ENCODE assay signal across 20 cellular contexts in the genomic region with DNA sequence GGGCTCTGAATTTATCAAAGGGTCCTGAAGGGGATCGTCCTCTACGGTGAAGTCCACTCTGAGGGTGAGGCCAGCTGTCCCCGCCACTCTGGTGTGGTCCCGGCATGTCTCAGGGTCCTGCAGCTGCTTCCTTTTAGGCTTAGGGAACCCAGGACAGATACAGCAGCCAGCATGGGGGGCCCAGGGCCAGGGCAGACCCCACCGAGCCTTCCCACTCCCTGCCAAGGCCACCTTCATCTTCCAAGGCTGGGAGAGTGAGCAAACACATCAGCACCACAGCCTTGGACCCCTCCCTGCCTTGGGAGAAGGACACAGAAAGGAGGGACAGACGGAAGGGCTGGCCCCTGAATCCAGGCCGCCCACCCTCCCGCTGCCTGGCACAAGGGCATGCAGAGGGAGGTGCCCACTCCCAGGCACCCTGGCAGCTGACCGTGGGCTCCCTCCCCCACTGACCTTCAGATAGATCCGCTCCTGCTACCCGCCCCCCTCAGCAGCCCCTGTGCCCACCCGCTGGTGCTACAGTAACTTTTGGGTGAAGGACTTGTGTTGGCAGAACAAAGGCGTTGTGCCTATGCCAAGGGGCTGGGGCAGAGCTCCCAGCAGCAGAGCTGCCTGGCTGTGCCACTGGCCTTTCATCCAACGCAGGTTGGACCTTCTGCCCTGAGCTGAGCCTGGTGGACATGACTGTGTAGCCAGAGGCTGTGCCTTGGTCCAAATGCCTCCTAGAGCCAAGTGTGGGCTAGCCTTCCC. TPM values are rescaled to one million over a fixed set of nuclear protein-coding genes. Genes with fewer than 3 reads are reported as not detected.
A peak's percentile ranks its signal among the peaks of the same experiment; 100 is the strongest.
DNase-seq lines count a peak whose midpoint lies in the region; ATAC-seq, FAIRE-seq and TF ChIP-seq lines count a peak whose summit lies in the region.
"Had no signal": no experiment of that assay in that cellular context is flagged by ENCODE, and none has a peak within 500 bp of the region (broad histone marks: within the 10 kb centered on the region; RNA-seq: fewer than 3 reads in every experiment).

No MANE protein-coding gene starts in this region.

- TF ChIP-seq EP300 in H1 (IDR thresholded peaks at IDR 0.05; ENCODE audit: borderline replicate concordance in 1 of 2, low read depth in 2 of 2, low read length in 2 of 2): no peak

- peaks cover 19% of the 10 kb centered on the region for H3K4me1 Mint-ChIP-seq in stimulated activated naive CD8-positive, alpha-beta T cell treated with anti-CD3 and anti-CD28 coated beads, Interleukin-15, amount 100 ng/mL, for 72 hours
- peaks cover 22% of the 10 kb centered on the region for H3K4me1 Mint-ChIP-seq in osteocyte (ENCODE audit: unreplicated experiment)

- no peaks in the 10 kb centered on the region for H3K79me2 ChIP-seq in H1 (ENCODE audit: control insufficient read depth in 1 of 2, insufficient read depth in 2 of 2, low read length in 2 of 2)

- H3K18ac ChIP-seq in H1 (ENCODE audit: extremely low read depth, low read length): no peak overlapping the region

- no peaks in the 10 kb centered on the region for H3K36me3 Mint-ChIP-seq in osteocyte (ENCODE audit: unreplicated experiment)
- H3K36me3 Mint-ChIP-seq: activated naive CD8-positive, alpha-beta T cell; immature natural killer cell had no signal

- no peak for TF ChIP-seq CTCF in H1 (IDR thresholded peaks at IDR 0.05; ENCODE audit: control extremely low read depth in 1 of 3, insufficient read depth in 1 of 3, low read depth in 1 of 3, low read length in 3 of 3)
- TF ChIP-seq CTCF in osteocyte (IDR thresholded peaks at IDR 0.05): no peak

- H3K4ac ChIP-seq in H1 (replicated peaks; ENCODE audit: insufficient read length, low read depth, low read length): no peak overlapping the region

- H3K27ac Mint-ChIP-seq in stimulated activated naive CD8-positive, alpha-beta T cell treated with anti-CD3 and anti-CD28 coated beads, Interleukin-15, amount 100 ng/mL, for 72 hours: no peak overlapping the region
- H3K27ac Mint-ChIP-seq in osteocyte (ENCODE audit: unreplicated experiment): no peak overlapping the region
- H3K27ac Mint-ChIP-seq: activated naive CD8-positive, alpha-beta T cell; immature natural killer cell; stimulated activated naive B cell treated with anti-CD40 and anti-IgM and Interleukin-4, amounts not matched to agents 10 μg/mL and 1 μg/mL and 100 μg/mL, for 72 hours; T-helper 1 cell treated with Interleukin-12 subunit alpha and Interleukin-12 subunit beta and Interleukin-4 antibody, amounts not matched to agents 30 μg/mL and 1 μg/mL, for 36 hours had no signal

- no peak overlapping the region for H3K27ac ChIP-seq in H1 (ENCODE audit: low read depth, low read length)

- no peaks in the 10 kb centered on the region for H3K79me1 ChIP-seq in H1 (ENCODE audit: low read depth, low read length)

- no peak overlapping the region; the same call in 1 of the 2 replicates for H4K8ac ChIP-seq in H1 (ENCODE audit: extremely low read depth, insufficient read depth, low read length)

- H2BK20ac ChIP-seq in H1 (ENCODE audit: low read length): no peak overlapping the region

- H4K91ac ChIP-seq in H1 (replicated peaks; ENCODE audit: insufficient read length, low read length): no peak overlapping the region

- no peak overlapping the region for H3K4me3 ChIP-seq in H1 (ENCODE audit: extremely low read depth in 1 of 4, insufficient read depth in 2 of 4, low read depth in 3 of 4, low read length in 4 of 4)
- H3K4me3 ChIP-seq: lung had no signal

- peaks cover 0 to 25% (median 20%) of the 10 kb centered on the region in 4 experiments; a peak in 6 of 7 replicates for H3K4me1 ChIP-seq in H1 (replicated peaks in 1 of 4; ENCODE audit: control insufficient read depth in 3 of 4, insufficient read depth in 4 of 4, low read length in 3 of 4)

- H2BK120ac ChIP-seq in H1 (replicated peaks; ENCODE audit: low read depth, low read length): no peak overlapping the region

- no peak overlapping the region for H3K56ac ChIP-seq in H1 (replicated peaks; ENCODE audit: insufficient read length, low read depth, low read length)

- H2AK5ac ChIP-seq in H1 (ENCODE audit: low read depth, low read length): 0 out of 2 replicates have a peak overlapping the region, but pooled peaks have one; percentile 1

- peaks cover 8% of the 10 kb centered on the region; the same call in 1 of the 2 replicates for H3K23me2 ChIP-seq in H1 (ENCODE audit: low read depth, low read length)

- H2BK12ac ChIP-seq in H1 (ENCODE audit: low read depth, low read length): no peak overlapping the region

- H3K27me3 ChIP-seq in H1 (replicated peaks in 1 of 4; ENCODE audit: control insufficient read depth in 3 of 4, extremely low read depth in 1 of 4, insufficient read depth in 3 of 4, low read length in 3 of 4): peaks cover 30 to 54% (median 49%) of the 10 kb centered on the region in 4 experiments

- no peak overlapping the region for H3K4me3 Mint-ChIP-seq in stimulated activated naive CD8-positive, alpha-beta T cell treated with anti-CD3 and anti-CD28 coated beads, Interleukin-15, amount 100 ng/mL, for 72 hours
- H3K4me3 Mint-ChIP-seq in osteocyte (ENCODE audit: unreplicated experiment): no peak overlapping the region
- H3K4me3 Mint-ChIP-seq: activated naive CD8-positive, alpha-beta T cell; H9; immature natural killer cell; stimulated activated naive B cell treated with anti-CD40 and anti-IgM and Interleukin-4, amounts not matched to agents 10 μg/mL and 1 μg/mL and 100 μg/mL, for 72 hours; T-helper 1 cell treated with Interleukin-12 subunit alpha and Interleukin-12 subunit beta and Interleukin-4 antibody, amounts not matched to agents 30 μg/mL and 1 μg/mL, for 36 hours had no signal

- no peak overlapping the region for H3K14ac ChIP-seq in H1 (ENCODE audit: insufficient read length)

- H3K9me3 Mint-ChIP-seq in stimulated activated naive CD8-positive, alpha-beta T cell treated with anti-CD3 and anti-CD28 coated beads, Interleukin-15, amount 100 ng/mL, for 72 hours: no peaks in the 10 kb centered on the region
- no peaks in the 10 kb centered on the region for H3K9me3 Mint-ChIP-seq in osteocyte (ENCODE audit: unreplicated experiment)
- H3K9me3 Mint-ChIP-seq: immature natural killer cell; stimulated activated naive B cell treated with anti-CD40 and anti-IgM and Interleukin-4, amounts not matched to agents 10 μg/mL and 1 μg/mL and 100 μg/mL, for 72 hours; T-helper 1 cell treated with Interleukin-12 subunit alpha and Interleukin-12 subunit beta and Interleukin-4 antibody, amounts not matched to agents 30 μg/mL and 1 μg/mL, for 36 hours had no signal

- H4K20me1 ChIP-seq in H1 (replicated peaks in 1 of 2; ENCODE audit: control insufficient read depth in 1 of 2, insufficient read depth in 2 of 2, low read length in 2 of 2): peaks cover 3 to 4% of the 10 kb centered on the region in 2 experiments

- no peak for DNase-seq in stimulated activated naive CD8-positive, alpha-beta T cell treated with anti-CD3 and anti-CD28 coated beads, Interleukin-15, amount 100 ng/mL, for 72 hours
- DNase-seq in stimulated activated naive CD8-positive, alpha-beta T cell treated with anti-CD3 and anti-CD28 coated beads, Interleukin-15, Interleukin-2, amounts not matched to agents 100 U/mL and 50 U/mL, for 24 hours: no peak
- no peak for DNase-seq in H1 (ENCODE audit: low read depth in 1 of 2, low spot score in 2 of 2)
- DNase-seq in osteocyte (ENCODE audit: extremely low spot score, unreplicated experiment): peak; percentile 77
- no peak for DNase-seq in C1 segment of cervical spinal cord (lab: John Stamatoyannopoulos, UW)
- DNase-seq: H9; immature natural killer cell; KG1; SHP77 treated with DMSO at 0.1 percent for 48 hours; stimulated activated CD4-positive, alpha-beta T cell treated with anti-CD3 and anti-CD28 coated beads, Interleukin-1b, Interleukin-23, amount 100 ng/mL, for 48 hours; stimulated activated naive B cell treated with anti-CD40 and anti-IgM and Interleukin-4, amounts not matched to agents 10 μg/mL and 1 μg/mL and 100 μg/mL, for 72 hours; trophoblast cell had no signal

- no peak for TF ChIP-seq RAD21 in H1 (IDR thresholded peaks at IDR 0.05 in 1 of 2, conservative IDR thresholded peaks at IDR 0.05 in 1 of 2; ENCODE audit: low read depth in 2 of 2, low read length in 2 of 2)

- peak; percentile 2 for ATAC-seq in stimulated activated naive CD8-positive, alpha-beta T cell treated with anti-CD3 and anti-CD28 coated beads, Interleukin-15, amount 100 ng/mL, for 72 hours
- ATAC-seq in stimulated activated naive CD8-positive, alpha-beta T cell treated with anti-CD3 and anti-CD28 coated beads, Interleukin-15, Interleukin-2, amounts not matched to agents 100 U/mL and 50 U/mL, for 24 hours: no peak
- ATAC-seq in GM21576 (IDR thresholded peaks at IDR 0.05; ENCODE audit: unreplicated experiment): no peak
- ATAC-seq in GM21423 (IDR thresholded peaks at IDR 0.05; ENCODE audit: unreplicated experiment): no peak
- ATAC-seq: stimulated activated naive B cell treated with anti-CD40 and anti-IgM and Interleukin-4, amounts not matched to agents 10 μg/mL and 1 μg/mL and 100 μg/mL, for 72 hours had no signal

- H4K5ac ChIP-seq in H1 (ENCODE audit: insufficient read length, low read depth, low read length): no peak overlapping the region

- no peak overlapping the region for H3K9ac ChIP-seq in H1 (replicated peaks in 1 of 4; ENCODE audit: extremely low read depth in 1 of 4, low read depth in 3 of 4, low read length in 3 of 4)

- H3K4me2 ChIP-seq in H1 (ENCODE audit: insufficient read depth in 1 of 2, low read depth in 2 of 2, low read length in 2 of 2): no peak overlapping the region

- WGBS in H1 (ENCODE audit: extremely low coverage in 1 of 2, insufficient coverage in 1 of 2, insufficient read length in 1 of 2, insufficient replicate concordance in 2 of 2, low coverage in 1 of 2, low lambda C conversion rate in 2 of 2, missing lambda C conversion rate in 1 of 2), 2 experiments: 84% methylated on average over 12 of the region's 14 CpGs; no CpG with 5 or more reads in 1 of the 2 experiments

- no peaks in the 10 kb centered on the region; a peak in 1 of 4 replicates for H3K9me3 ChIP-seq in H1 (ENCODE audit: insufficient read depth in 2 of 2, low read depth in 1 of 2, low read length in 1 of 2)

- H3K23ac ChIP-seq in H1 (ENCODE audit: insufficient read length): no peak overlapping the region

- no peak for FAIRE-seq in H1 (lab: Jason Lieb, UNC)
- FAIRE-seq: endothelial cell of umbilical vein, GM12891, GM19239 had no signal

- H2BK15ac ChIP-seq in H1 (ENCODE audit: low read length): 0 out of 2 replicates have a peak overlapping the region, but pooled peaks have one; percentile 61

- no peak for TF ChIP-seq POLR2A in H1 (IDR thresholded peaks at IDR 0.05; ENCODE audit: control extremely low read depth in 1 of 2, low read depth in 2 of 2, low read length in 2 of 2)

- no peak overlapping the region for H2BK5ac ChIP-seq in H1 (ENCODE audit: low read depth, low read length)

- POLR2A ChIA-PET in H1 (lab: Charles Lee; ENCODE audit: partially characterized antibody): no interaction called here

- no peaks in the 10 kb centered on the region for H3K36me3 ChIP-seq in H1 (ENCODE audit: control insufficient read depth in 2 of 4, insufficient read depth in 4 of 4, low read length in 3 of 4)

- CTCF ChIA-PET in H1 (lab: Charles Lee; ENCODE audit: partially characterized antibody): interaction anchor here (0.5 to 9.5 kb wide), 6 partner anchors 10 to 1038 kb away, joined by 3 to 70 read pairs (median 5); no protein-coding TSS in a partner anchor

- H3K27me3 Mint-ChIP-seq in stimulated activated naive CD8-positive, alpha-beta T cell treated with anti-CD3 and anti-CD28 coated beads, Interleukin-15, amount 100 ng/mL, for 72 hours: peaks cover 48% of the 10 kb centered on the region
- H3K27me3 Mint-ChIP-seq in osteocyte (ENCODE audit: unreplicated experiment): peaks cover 9% of the 10 kb centered on the region

- H2AFZ ChIP-seq in H1 (ENCODE audit: low read length): no peak overlapping the region

RNA-seq across cellular contexts. Expression of gene CYP26B1, which starts 7.6 kb away (rescaled TPM):
- total RNA-seq in H1 (2021; fragmentation: NEBNext Ultra II Directional; extraction: Animal tissue kit (Norgen Biotek cat#: 25700)): 0.36 and 0.69 TPM in 2 replicates
- 0.06 and 0.19 TPM in 2 replicates for polyA plus RNA-seq in H1 (2011; rRNA removed)
- 0.34 TPM for polyA plus RNA-seq in H1 (2011; cell fraction: cytosol; rRNA removed)
- 0.53 TPM for polyA plus RNA-seq in H1 (2011; cell fraction: nucleus; rRNA removed)
- 0.08 to 0.77 TPM (median 0.23 TPM) in 4 replicates for polyA plus RNA-seq in H1 (2012, experiment 1 of 2)
- 0.08 TPM for polyA plus RNA-seq in H1 (2012, experiment 2 of 2)
- polyA plus RNA-seq in H1 (2013, experiment 1 of 2): 0.12 TPM
- 0.09 TPM for polyA plus RNA-seq in H1 (2013, experiment 2 of 2)
- polyA minus RNA-seq in H1 (2011; rRNA and poly(A)+ RNA removed): 0.13 and 0.24 TPM in 2 replicates
- not detected for polyA minus RNA-seq in H1 (2011; cell fraction: cytosol; rRNA and poly(A)+ RNA removed)
- polyA minus RNA-seq in H1 (2011; cell fraction: nucleus; rRNA and poly(A)+ RNA removed): 0.10 TPM
- 0.89 and 1.3 TPM in 2 replicates for total RNA-seq in osteocyte
- polyA plus RNA-seq: immature natural killer cell had no signal
